Comparison of ENCODE assay signal across 8 cellular contexts in genomic region chr10:102713483-102713813, GRCh38. TPM values are rescaled to one million over a fixed set of nuclear protein-coding genes. Genes with fewer than 3 reads are reported as not detected.
A peak's percentile ranks its signal among the peaks of the same experiment; 100 is the strongest.
DNase-seq lines count a peak whose midpoint lies in the region; ATAC-seq, FAIRE-seq and TF ChIP-seq lines count a peak whose summit lies in the region.

No MANE protein-coding gene starts in this region.

- H3K27me3 Mint-ChIP-seq in dendritic cell treated with granulocyte-macrophage colony-stimulating factor and Interleukin-4, amounts not matched to agents 40 ng/mL and 50 ng/mL, for 4 days: no peaks in the 10 kb centered on the region
- no peaks in the 10 kb centered on the region for H3K27me3 Mint-ChIP-seq in mesothelial cell of epicardium (ENCODE audit: low read depth)

- no peaks in the 10 kb centered on the region for H3K9me2 ChIP-seq in DOHH2 (replicated peaks; ENCODE audit: control insufficient read depth, low read length)

- peaks cover 14% of the 10 kb centered on the region for H3K36me3 Mint-ChIP-seq in dendritic cell treated with granulocyte-macrophage colony-stimulating factor and Interleukin-4, amounts not matched to agents 40 ng/mL and 50 ng/mL, for 4 days (ENCODE audit: low read depth)
- H3K36me3 Mint-ChIP-seq in mesothelial cell of epicardium: peaks cover 1% of the 10 kb centered on the region

- no peak for TF ChIP-seq CTCF in DOHH2 (IDR thresholded peaks at IDR 0.05; ENCODE audit: low read depth, low read length, poor library complexity, severe bottlenecking)
- TF ChIP-seq CTCF in mesothelial cell of epicardium (IDR thresholded peaks at IDR 0.05; ENCODE audit: unreplicated experiment): peak; percentile 31

- H3K27ac ChIP-seq in DOHH2 (ENCODE audit: low read depth, low read length) (peak overlapping the region; percentile 88), aorta (ENCODE audit: low read depth in 1 of 2, low read length in 2 of 2) (no peak overlapping the region)

- H4K20me1 ChIP-seq in DOHH2 (ENCODE audit: control insufficient read depth, insufficient read depth, low read depth, low read length): no peaks in the 10 kb centered on the region

- peaks cover 13% of the 10 kb centered on the region for H3F3A ChIP-seq in DOHH2 (ENCODE audit: control insufficient read depth, insufficient read depth)

- intact Hi-C loops in dendritic cell treated with granulocyte-macrophage colony-stimulating factor and Interleukin-4, amounts not matched to agents 40 ng/mL and 50 ng/mL, for 4 days (cut with micrococcal nuclease): loop anchor here (1.0 to 2.0 kb wide), 2 partner anchors 35 to 68 kb away; no protein-coding TSS in a partner anchor
- intact Hi-C loops in aorta (cut with DNase I): loop anchor here (5.0 kb wide), 2 partner anchors 36 to 66 kb away; no protein-coding TSS in a partner anchor

- H3K4me2 ChIP-seq in DOHH2 (ENCODE audit: low read length): peak overlapping the region; percentile 84

- H3K4me1 ChIP-seq in DOHH2 (ENCODE audit: control insufficient read depth, low read length) (peaks cover 55% of the 10 kb centered on the region), aorta (ENCODE audit: control insufficient read depth in 1 of 2, insufficient read depth in 2 of 2, low read length in 2 of 2) (no peaks in the 10 kb centered on the region)

- peak overlapping the region; percentile 88 for H3K4me3 Mint-ChIP-seq in dendritic cell treated with granulocyte-macrophage colony-stimulating factor and Interleukin-4, amounts not matched to agents 40 ng/mL and 50 ng/mL, for 4 days
- H3K4me3 Mint-ChIP-seq in mesothelial cell of epicardium: peak overlapping the region; percentile 77

- H3K27me3 ChIP-seq in DOHH2 (ENCODE audit: control insufficient read depth, low read length) (no peaks in the 10 kb centered on the region), aorta (ENCODE audit: control insufficient read depth in 1 of 2, insufficient read depth in 2 of 2, low read length in 1 of 2) (no peaks in the 10 kb centered on the region)

- H3K36me3 ChIP-seq in DOHH2 (ENCODE audit: control insufficient read depth, low read length): peaks cover 30% of the 10 kb centered on the region
- no peaks in the 10 kb centered on the region for H3K36me3 ChIP-seq in aorta (ENCODE audit: control insufficient read depth in 1 of 2, insufficient read depth in 2 of 2, low read length in 1 of 2)

- ATAC-seq in GM21576 (IDR thresholded peaks at IDR 0.05; ENCODE audit: unreplicated experiment): peak; percentile 33
- ATAC-seq in aorta (ENCODE audit: low FRiP score): no peak

- FAIRE-seq in HTR-8/SVneo (lab: Jason Lieb, UNC): no peak

- H3K4me3 ChIP-seq in DOHH2 (ENCODE audit: low read length) (peak overlapping the region; percentile 77), aorta (ENCODE audit: low read length in 2 of 2) (peak overlapping the region; percentile 38 to 69)

- H3K9me3 ChIP-seq in DOHH2 (ENCODE audit: control insufficient read depth, insufficient read depth, low read length) (no peaks in the 10 kb centered on the region), aorta (ENCODE audit: control insufficient read depth, low read length) (no peaks in the 10 kb centered on the region)

- 0 to 1% methylated on average over 13 to 16 of the region's 16 CpGs for WGBS in aorta, 2 donors

- H3K9me3 Mint-ChIP-seq in dendritic cell treated with granulocyte-macrophage colony-stimulating factor and Interleukin-4, amounts not matched to agents 40 ng/mL and 50 ng/mL, for 4 days: no peaks in the 10 kb centered on the region
- no peaks in the 10 kb centered on the region for H3K9me3 Mint-ChIP-seq in mesothelial cell of epicardium

- DNase-seq in NOMO-1 treated with dmso at 0.1 percent for 144 hours (lab: John Stamatoyannopoulos, UW; ENCODE audit: unreplicated experiment) (peak; percentile 58), mesothelial cell of epicardium (ENCODE audit: low spot score in 2 of 2, unreplicated experiment in 2 of 2) (peak in 1 of 2 experiments; percentile 59), aorta (no peak), NCI-H226 (no peak), HTR-8/SVneo (ENCODE audit: insufficient read length, low spot score) (no peak)

- peak overlapping the region; percentile 96 for H3K27ac Mint-ChIP-seq in dendritic cell treated with granulocyte-macrophage colony-stimulating factor and Interleukin-4, amounts not matched to agents 40 ng/mL and 50 ng/mL, for 4 days
- peak overlapping the region; percentile 89 for H3K27ac Mint-ChIP-seq in mesothelial cell of epicardium

- H3K79me2 ChIP-seq in DOHH2 (ENCODE audit: control insufficient read depth, low read length): peaks cover 89% of the 10 kb centered on the region

- H3K4me1 Mint-ChIP-seq in dendritic cell treated with granulocyte-macrophage colony-stimulating factor and Interleukin-4, amounts not matched to agents 40 ng/mL and 50 ng/mL, for 4 days (ENCODE audit: low read depth): peaks cover 45% of the 10 kb centered on the region
- H3K4me1 Mint-ChIP-seq in mesothelial cell of epicardium: peaks cover 49% of the 10 kb centered on the region

RNA-seq across cellular contexts. Expression of gene ARL3, which starts 0.7 kb away (rescaled TPM):
- 13.0 to 13.9 TPM (median 13.7 TPM) in 3 replicates for total RNA-seq in mesothelial cell of epicardium
- total RNA-seq in aorta: 1 to 10 TPM; 8.2 to 8.6 TPM
- polyA plus RNA-seq in aorta: 10 to 100 TPM; 17.3 to 18.9 TPM

RNA-seq across cellular contexts. Expression of gene SFXN2, which starts 1.0 kb away (rescaled TPM):
- total RNA-seq in mesothelial cell of epicardium (33.3 to 36.8 TPM (median 34.9 TPM) in 3 replicates), aorta (1 to 10 TPM; 5.1 to 8.3 TPM)
- polyA plus RNA-seq in aorta: 1 to 10 TPM; 3.2 to 3.5 TPM

RNA-seq across cellular contexts. Expression of gene WBP1L, which starts 30.3 kb away (rescaled TPM):
- total RNA-seq in mesothelial cell of epicardium (56.3 to 56.7 TPM (median 56.3 TPM) in 3 replicates), aorta (10 to 100 TPM; 81.1 to 84.7 TPM)
- polyA plus RNA-seq in aorta: 10 to 100 TPM; 22.4 to 41.7 TPM
